In genomic region chr4:146114066-146114465, GRCh38 we compare ENCODE assay signal across 27 cellular contexts.
DNase-seq lines count a peak whose midpoint lies in the region; ATAC-seq, FAIRE-seq and TF ChIP-seq lines count a peak whose summit lies in the region.
"Had no signal": no experiment of that assay in that cellular context is flagged by ENCODE, and none has a peak within 500 bp of the region (broad histone marks: within the 10 kb centered on the region; RNA-seq: fewer than 3 reads in every experiment).

No MANE protein-coding gene starts in this region.

- no peak overlapping the region for H3K27ac ChIP-seq in HepG2 (ENCODE audit: extremely low read length, insufficient read depth, low read length)
- H3K27ac ChIP-seq in right lobe of liver = no peak overlapping the region
- no peak overlapping the region for H3K27ac ChIP-seq in neuronal stem cell (replicated peaks; ENCODE audit: low read length)
- H3K27ac ChIP-seq: BLaER1 had no signal

- H3K4me2 ChIP-seq in HepG2 (ENCODE audit: low read depth, low read length) (peak overlapping the region; percentile 41), neuronal stem cell (ENCODE audit: insufficient read depth, low read length, poor library complexity, severe bottlenecking) (no peak overlapping the region)
- H3K4me2 ChIP-seq: BLaER1 had no signal

- H3K36me3 ChIP-seq in HepG2 (replicated peaks in 1 of 2; ENCODE audit: control insufficient read depth in 1 of 2, insufficient read depth in 2 of 2, low read length in 2 of 2) = no peaks in the 10 kb centered on the region
- no peaks in the 10 kb centered on the region for H3K36me3 ChIP-seq in right lobe of liver
- H3K36me3 ChIP-seq in neuronal stem cell (replicated peaks in 1 of 2; ENCODE audit: control insufficient read depth in 2 of 2, insufficient read depth in 2 of 2, low read length in 2 of 2) = no peaks in the 10 kb centered on the region
- H3K36me3 ChIP-seq: BE2C, BLaER1 had no signal

- no peak overlapping the region for H4K8ac ChIP-seq in neuronal stem cell (ENCODE audit: low read depth, low read length)

- no peak overlapping the region for H3K18ac ChIP-seq in neuronal stem cell (ENCODE audit: low read length)

- H3K27me3 Mint-ChIP-seq in dendritic cell treated with granulocyte-macrophage colony-stimulating factor and Interleukin-4, amounts not matched to agents 40 ng/mL and 50 ng/mL, for 4 days = no peaks in the 10 kb centered on the region

- POLR2A ChIA-PET in HepG2 (lab: Yijun Ruan, JAX) = no interaction called here

- H3K79me1 ChIP-seq in neuronal stem cell (ENCODE audit: low read depth, low read length) = no peaks in the 10 kb centered on the region

- H3K14ac ChIP-seq in neuronal stem cell (ENCODE audit: low read length) = no peak overlapping the region

- H2BK15ac ChIP-seq in neuronal stem cell (ENCODE audit: low read length) = no peak overlapping the region

- DNase-seq in HepG2 (ENCODE audit: low spot score) = no peak
- no peak for DNase-seq in right lobe of liver
- no peak for DNase-seq in neuronal stem cell (ENCODE audit: low spot score)
- DNase-seq: 8988T; ACHN; BE2C; C1 segment of cervical spinal cord; CD4-positive, alpha-beta memory T cell; CD4-positive, CD25-positive, alpha-beta regulatory T cell; CD8-positive, alpha-beta memory T cell; COR-L47; DMS 273 treated with DMSO at 0.1 percent for 48 hours; DMS153; DMS53; DMS79; DND-41; EL; GDM1 had no signal

- H3K27me3 ChIP-seq in HepG2 (ENCODE audit: control insufficient read depth in 1 of 2, insufficient read depth in 2 of 2, low read length in 2 of 2) (no peaks in the 10 kb centered on the region; a peak in 1 of 5 replicates), right lobe of liver (no peaks in the 10 kb centered on the region), neuronal stem cell (ENCODE audit: control insufficient read depth in 3 of 3, insufficient read depth in 3 of 3, low read depth in 1 of 3, low read length in 3 of 3) (no peaks in the 10 kb centered on the region)
- H3K27me3 ChIP-seq: BLaER1 had no signal

- peaks cover 54% of the 10 kb centered on the region for H3K4me1 Mint-ChIP-seq in dendritic cell treated with granulocyte-macrophage colony-stimulating factor and Interleukin-4, amounts not matched to agents 40 ng/mL and 50 ng/mL, for 4 days (ENCODE audit: low read depth)
- H3K4me1 Mint-ChIP-seq: CD4-positive, alpha-beta memory T cell; CD4-positive, CD25-positive, alpha-beta regulatory T cell; CD8-positive, alpha-beta memory T cell had no signal

- in situ Hi-C loops in HepG2 (cut with HindIII; ENCODE audit: extremely low pct_ligation_motif_present, low pct_unique_long_range_greater_than_20kb) = no loop called here

- H3K4me1 ChIP-seq in HepG2 (ENCODE audit: insufficient read depth, low read length) (peaks cover 17% of the 10 kb centered on the region), right lobe of liver (no peaks in the 10 kb centered on the region), neuronal stem cell (ENCODE audit: control insufficient read depth in 2 of 2, insufficient read depth in 1 of 2, low read depth in 1 of 2, low read length in 2 of 2) (no peaks in the 10 kb centered on the region)
- H3K4me1 ChIP-seq: BE2C, BLaER1 had no signal

- no peaks in the 10 kb centered on the region for H3K9me3 Mint-ChIP-seq in dendritic cell treated with granulocyte-macrophage colony-stimulating factor and Interleukin-4, amounts not matched to agents 40 ng/mL and 50 ng/mL, for 4 days
- H3K9me3 Mint-ChIP-seq: CD4-positive, alpha-beta memory T cell had no signal

- peak overlapping the region; percentile 15 for H3K27ac Mint-ChIP-seq in dendritic cell treated with granulocyte-macrophage colony-stimulating factor and Interleukin-4, amounts not matched to agents 40 ng/mL and 50 ng/mL, for 4 days
- H3K27ac Mint-ChIP-seq: CD14-positive monocyte; CD4-positive, alpha-beta memory T cell; CD4-positive, CD25-positive, alpha-beta regulatory T cell; CD8-positive, alpha-beta memory T cell had no signal

- H3K4me3 ChIP-seq in HepG2 (replicated peaks in 1 of 3; ENCODE audit: insufficient read depth in 1 of 3, low read depth in 2 of 3, low read length in 3 of 3) (no peak overlapping the region), right lobe of liver (no peak overlapping the region), neuronal stem cell (ENCODE audit: low read length in 2 of 2) (no peak overlapping the region)
- H3K4me3 ChIP-seq: BLaER1, GM12878 had no signal

- CTCF ChIA-PET in HepG2 (lab: Yijun Ruan, JAX; ENCODE audit: low intra/inter-chr PET ratio, low total read pairs) = no interaction called here

- H3K9me3 ChIP-seq in HepG2 (ENCODE audit: low read length) (no peaks in the 10 kb centered on the region), right lobe of liver (no peaks in the 10 kb centered on the region), neuronal stem cell (replicated peaks in 1 of 2; ENCODE audit: control insufficient read depth in 2 of 2, insufficient read depth in 1 of 2, low read depth in 1 of 2, low read length in 2 of 2) (no peaks in the 10 kb centered on the region)
- H3K9me3 ChIP-seq: BE2C, BLaER1 had no signal

- TF ChIP-seq RAD21 in HepG2 (CRISPR knock-in tag; IDR thresholded peaks at IDR 0.05) = no peak

- H2AFZ ChIP-seq in HepG2 (ENCODE audit: low read length) = no peak overlapping the region
- H2AFZ ChIP-seq in neuronal stem cell (ENCODE audit: low read length) = no peak overlapping the region

- 4% methylated on average over 6 of the region's 8 CpGs for WGBS in HepG2 (ENCODE audit: low lambda C conversion rate)
- WGBS in right lobe of liver (ENCODE audit: insufficient coverage, low coverage, low lambda C conversion rate, missing lambda C conversion rate) = 32% methylated on average over 3 of the region's 8 CpGs
- no CpG with 5 or more reads among the region's 8 CpGs for WGBS in neuronal stem cell (ENCODE audit: extremely low coverage in 2 of 2, insufficient read length in 2 of 2, insufficient replicate concordance in 1 of 2), 2 donors

- intact Hi-C loops in HepG2 (cut with micrococcal nuclease; ENCODE audit: unreplicated experiment) = no loop called here
- intact Hi-C loops in right lobe of liver (cut with DNase I) = no loop called here
- intact Hi-C loops in dendritic cell treated with granulocyte-macrophage colony-stimulating factor and Interleukin-4, amounts not matched to agents 40 ng/mL and 50 ng/mL, for 4 days (cut with micrococcal nuclease) = no loop called here

- H4K91ac ChIP-seq in neuronal stem cell (ENCODE audit: low read depth, low read length, poor library complexity) = peak overlapping the region; percentile 64

- no peak overlapping the region for H3K23ac ChIP-seq in neuronal stem cell (ENCODE audit: low read depth, low read length, poor library complexity)

- no peak for TF ChIP-seq CTCF in HepG2 (CRISPR knock-in tag; IDR thresholded peaks at IDR 0.05)
- TF ChIP-seq CTCF in right lobe of liver (IDR thresholded peaks at IDR 0.05) = no peak

- no peak overlapping the region for H3K4me3 Mint-ChIP-seq in dendritic cell treated with granulocyte-macrophage colony-stimulating factor and Interleukin-4, amounts not matched to agents 40 ng/mL and 50 ng/mL, for 4 days
- H3K4me3 Mint-ChIP-seq: CD14-positive monocyte; CD4-positive, alpha-beta memory T cell; CD8-positive, alpha-beta memory T cell had no signal

- no peak for FAIRE-seq in HepG2 (lab: Jason Lieb, UNC)
- FAIRE-seq: A204.1, GM12878, GM12892, GM18507 had no signal

- no TSS peak for BruUV-seq in HepG2 (replicated peaks; lab: Mats Ljungman, UMichigan)

- no peak overlapping the region for H2AK5ac ChIP-seq in neuronal stem cell (ENCODE audit: low read depth, low read length)

- TF ChIP-seq POLR2A in HepG2 (IDR thresholded peaks at IDR 0.05; ENCODE audit: insufficient read depth in 1 of 2, low read depth in 2 of 2, low read length in 2 of 2) = no peak
- no peak for TF ChIP-seq POLR2A in right lobe of liver (IDR thresholded peaks at IDR 0.05)

- H2BK5ac ChIP-seq in neuronal stem cell (ENCODE audit: low read length) = no peak overlapping the region

- H4K20me1 ChIP-seq in HepG2 (ENCODE audit: insufficient read depth, low read length) = no peaks in the 10 kb centered on the region
- H4K20me1 ChIP-seq: BLaER1 had no signal

- no peak overlapping the region for H3K9ac ChIP-seq in HepG2 (ENCODE audit: insufficient read depth, low read depth, low read length)
- no peak overlapping the region for H3K9ac ChIP-seq in neuronal stem cell (ENCODE audit: low read depth, low read length, poor library complexity)
- H3K9ac ChIP-seq: BLaER1 had no signal

- H2BK12ac ChIP-seq in neuronal stem cell (ENCODE audit: low read length) = no peak overlapping the region

- H3K4ac ChIP-seq in neuronal stem cell (ENCODE audit: low read length) = no peak overlapping the region

- no peak for TF ChIP-seq EP300 in HepG2 (IDR thresholded peaks at IDR 0.05; ENCODE audit: low read depth in 2 of 2, low read length in 2 of 2)
- TF ChIP-seq EP300 in HepG2 (CRISPR knock-in tag; IDR thresholded peaks at IDR 0.05; ENCODE audit: borderline replicate concordance) = no peak

- peak; percentile 84 for ATAC-seq in HepG2
- no peak for ATAC-seq in right lobe of liver
- no peak for ATAC-seq in HG03457 (IDR thresholded peaks at IDR 0.05; ENCODE audit: unreplicated experiment)
- ATAC-seq in HG02642 (IDR thresholded peaks at IDR 0.05; ENCODE audit: poor library complexity, unreplicated experiment) = no peak
- ATAC-seq: GM12878 had no signal

- H3K79me2 ChIP-seq in HepG2 (ENCODE audit: insufficient read depth, low read length) = no peaks in the 10 kb centered on the region

- no peaks in the 10 kb centered on the region for H3K36me3 Mint-ChIP-seq in dendritic cell treated with granulocyte-macrophage colony-stimulating factor and Interleukin-4, amounts not matched to agents 40 ng/mL and 50 ng/mL, for 4 days (ENCODE audit: low read depth)
- H3K36me3 Mint-ChIP-seq: CD4-positive, alpha-beta memory T cell; CD4-positive, CD25-positive, alpha-beta regulatory T cell; CD8-positive, alpha-beta memory T cell had no signal

- no peak overlapping the region for H2BK120ac ChIP-seq in neuronal stem cell (ENCODE audit: low read depth, low read length)

TF ChIP-seq in HepG2, 621 proteins besides CTCF, POLR2A, EP300 and RAD21:
- TF ChIP-seq U2AF2 (IDR thresholded peaks at IDR 0.05; ENCODE audit: low read depth, low read length) (no peak), HNF4G (IDR thresholded peaks at IDR 0.05; ENCODE audit: borderline replicate concordance, low read depth, low read length) (0 out of 2 replicates have a peak, but pooled peaks have one; percentile 6), HNF4G (CRISPR knock-in tag; IDR thresholded peaks at IDR 0.05; ENCODE audit: borderline replicate concordance, low read depth) (no peak), LCORL (IDR thresholded peaks at IDR 0.05) (no peak), LCORL (CRISPR knock-in tag; IDR thresholded peaks at IDR 0.05) (0 out of 2 replicates have a peak, but pooled peaks have one; percentile 25), HNF4A (CRISPR knock-in tag; IDR thresholded peaks at IDR 0.05) (peak; percentile 70), JUNB (CRISPR knock-in tag; IDR thresholded peaks at IDR 0.05; ENCODE audit: borderline replicate concordance) (no peak), ESRRA (CRISPR knock-in tag; IDR thresholded peaks at IDR 0.05; ENCODE audit: low read depth) (peak; percentile 87), ZZZ3 (CRISPR knock-in tag; IDR thresholded peaks at IDR 0.05; ENCODE audit: borderline replicate concordance) (no peak)
